23 cellular contexts compared by ENCODE assay signal in genomic region chrX:155544886-155545285, GRCh38.
DNase-seq lines count a peak whose midpoint lies in the region; ATAC-seq and TF ChIP-seq lines count a peak whose summit lies in the region.
"Had no signal": no experiment of that assay in that cellular context is flagged by ENCODE, and none has a peak within 500 bp of the region (broad histone marks: within the 10 kb centered on the region; RNA-seq: fewer than 3 reads in every experiment).

No MANE protein-coding gene starts in this region.

- H4K20me1 ChIP-seq in hepatocyte (ENCODE audit: insufficient read depth, poor library complexity, severe bottlenecking): no peaks in the 10 kb centered on the region
- no peaks in the 10 kb centered on the region for H4K20me1 ChIP-seq in MM.1S (ENCODE audit: insufficient read depth, low read length)

- H3K79me2 ChIP-seq in hepatocyte (no peaks in the 10 kb centered on the region), MM.1S (ENCODE audit: low read length) (no peaks in the 10 kb centered on the region)

- DNase-seq in AG10803 (ENCODE audit: low read depth): peak; percentile 53
- DNase-seq in adipocyte (ENCODE audit: low read depth): peak; percentile 0
- DNase-seq in cardiac fibroblast (ENCODE audit: low read depth in 2 of 2): peak; percentile 2 to 30
- peak; percentile 1 for DNase-seq in hepatocyte (ENCODE audit: low spot score)
- no peak for DNase-seq in hippocampal formation (lab: John Stamatoyannopoulos, UW)
- no peak for DNase-seq in caudate nucleus (lab: John Stamatoyannopoulos, UW)
- DNase-seq in MM.1S: no peak
- DNase-seq: Calu3; DMS79 treated with DMSO at 0.1 percent for 48 hours; IMR-90; KG1; NCI-H1092 treated with DMSO at 0.1 percent for 48 hours; NCI-H1436; NCI-H187; NCI-H2171 treated with DMSO at 0.1 percent for 48 hours; NCI-H446; NCI-H524 treated with DMSO at 0.1 percent for 48 hours; NCI-H82; NK-92 treated with Interleukin-12 subunit alpha and Interleukin-12 subunit beta, amount 100 ng/mL, for 24 hours; PC-3 had no signal

- H3K27me3 ChIP-seq in adipocyte (replicated peaks; ENCODE audit: control insufficient read depth, insufficient read depth, low read length) (no peaks in the 10 kb centered on the region), hepatocyte (no peaks in the 10 kb centered on the region), MM.1S (replicated peaks; ENCODE audit: insufficient read depth, low read length) (no peaks in the 10 kb centered on the region; the same call in 1 of the 2 replicates)

- H3K27ac ChIP-seq in hepatocyte: no peak overlapping the region
- no peak overlapping the region for H3K27ac ChIP-seq in caudate nucleus (ENCODE audit: low read depth, low read length)
- no peak overlapping the region for H3K27ac ChIP-seq in MM.1S (ENCODE audit: low read length)
- H3K27ac ChIP-seq: 22Rv1 had no signal

- TF ChIP-seq CTCF in AG10803 (conservative IDR thresholded peaks at IDR 0.05; ENCODE audit: low read length): no peak
- no peak for TF ChIP-seq CTCF in cardiac fibroblast (IDR thresholded peaks at IDR 0.05; ENCODE audit: low read depth, low read length)
- TF ChIP-seq CTCF in hepatocyte (IDR thresholded peaks at IDR 0.05; ENCODE audit: poor library complexity): no peak
- no peak for TF ChIP-seq CTCF in MM.1S (IDR thresholded peaks at IDR 0.05; ENCODE audit: low read length)

- H3K4me3 ChIP-seq in AG10803 (ENCODE audit: low read length) (no peak overlapping the region), adipocyte (ENCODE audit: low read length) (no peak overlapping the region), cardiac fibroblast (replicated peaks in 1 of 2; ENCODE audit: low read depth in 2 of 2, low read length in 2 of 2) (no peak overlapping the region), hepatocyte (no peak overlapping the region), MM.1S (ENCODE audit: low read length) (no peak overlapping the region)

- H3K36me3 ChIP-seq in adipocyte (ENCODE audit: control insufficient read depth, insufficient read depth, low read length, severe bottlenecking) (peaks cover 7% of the 10 kb centered on the region), hepatocyte (replicated peaks; ENCODE audit: insufficient read depth, low read depth) (no peaks in the 10 kb centered on the region), MM.1S (replicated peaks; ENCODE audit: insufficient read depth, low read length) (no peaks in the 10 kb centered on the region)

- 38% methylated on average over 2 of the region's 2 CpGs for WGBS in hepatocyte (ENCODE audit: low lambda C conversion rate, missing lambda C conversion rate)

- H3K9me3 ChIP-seq in adipocyte (ENCODE audit: control insufficient read depth, low read length) (peaks cover 14% of the 10 kb centered on the region), hepatocyte (ENCODE audit: low read depth) (peaks cover 11% of the 10 kb centered on the region), MM.1S (replicated peaks; ENCODE audit: insufficient read depth, low read length) (no peaks in the 10 kb centered on the region)

- H3K9ac ChIP-seq in adipocyte (ENCODE audit: low read length): no peak overlapping the region
- no peak overlapping the region for H3K9ac ChIP-seq in MM.1S (ENCODE audit: low read length)

- H3K4me1 ChIP-seq in adipocyte (ENCODE audit: control insufficient read depth, insufficient read depth, low read length): no peaks in the 10 kb centered on the region
- no peaks in the 10 kb centered on the region for H3K4me1 ChIP-seq in hepatocyte (ENCODE audit: insufficient read depth)
- no peaks in the 10 kb centered on the region for H3K4me1 ChIP-seq in MM.1S (ENCODE audit: low read length)

- no peak overlapping the region for H2AFZ ChIP-seq in hepatocyte
- H2AFZ ChIP-seq in MM.1S (ENCODE audit: low read length): no peak overlapping the region

- H3K4me2 ChIP-seq in hepatocyte (no peak overlapping the region), MM.1S (ENCODE audit: low read depth, low read length) (no peak overlapping the region)

- no peaks in the 10 kb centered on the region for H3K9me2 ChIP-seq in hepatocyte (replicated peaks; ENCODE audit: insufficient read depth)
- H3K9me2 ChIP-seq in MM.1S (replicated peaks; ENCODE audit: insufficient read depth, low read length): no peaks in the 10 kb centered on the region

- ATAC-seq in HG02884 (IDR thresholded peaks at IDR 0.05; ENCODE audit: unreplicated experiment): no peak
- ATAC-seq: HCT116, PC-3 had no signal

- no peaks in the 10 kb centered on the region for H3F3A ChIP-seq in MM.1S (ENCODE audit: insufficient read depth, low read length)

Comparison
In these comparisons a context has a peak if more than half of its experiments do, and no peak if none do; other contexts are left out.
1. DNase-seq: peak in AG10803 (single experiment), adipocyte (single experiment), cardiac fibroblast (2 of 2) and hepatocyte (single experiment); none in hippocampal formation (0 of 2), caudate nucleus (0 of 61) and MM.1S (single experiment).